8 cellular contexts compared by ENCODE assay signal in genomic region chr20:32277361-32278198, GRCh38. TPM values are rescaled to one million over a fixed set of nuclear protein-coding genes. Genes with fewer than 3 reads are reported as not detected.
DNase-seq lines count a peak whose midpoint lies in the region; ATAC-seq and TF ChIP-seq lines count a peak whose summit lies in the region.

KIF3B (plus strand) TSS chr20:32277651; CDS start chr20:32309778, 32,127 bp downstream.

- H4K12ac ChIP-seq in trophoblast cell (ENCODE audit: low read depth, low read length), result peak within 1 kb of the TSS; percentile 98

- no peak within 1 kb of the TSS for H3K23ac ChIP-seq in trophoblast cell (ENCODE audit: low read length)

- WGBS in adipose tissue, 3 donors, result 2% methylated on average over 47 to 61 of the region's 62 CpGs
- 2 to 4% (median 2%) methylated on average over 38 to 62 of the region's 62 CpGs for WGBS in heart left ventricle, 4 donors
- no CpG with 5 or more reads among the region's 62 CpGs for WGBS in trophoblast cell (ENCODE audit: extremely low coverage, insufficient coverage, insufficient read length)

- H3K36me3 ChIP-seq in heart left ventricle (no peaks in the 10 kb centered on the region), trophoblast cell (ENCODE audit: control insufficient read depth in 1 of 2, insufficient read depth in 2 of 2, low read length in 2 of 2) (peaks cover 0 to 2% of the 10 kb centered on the region in 2 experiments), tibial artery (no peaks in the 10 kb centered on the region)

- peak within 1 kb of the TSS; percentile 98 for H4K8ac ChIP-seq in trophoblast cell (ENCODE audit: low read depth, low read length)

- peak within 1 kb of the TSS; percentile 86 for H4K91ac ChIP-seq in trophoblast cell (ENCODE audit: low read depth, low read length)

- H2AK5ac ChIP-seq in trophoblast cell (ENCODE audit: low read length), result peak within 1 kb of the TSS; percentile 97

- DNase-seq in GM12864 (ENCODE audit: low read depth) (peak; percentile 86), NCI-H1436 treated with DMSO at 0.1 percent for 48 hours (lab: John Stamatoyannopoulos, UW) (peak; percentile 55), T-helper 1 cell (peak; percentile 75 to 88 (median 81)), heart left ventricle (peak; percentile 90 to 93 (median 92)), trophoblast cell (peak; percentile 79 to 89), tibial artery (peak; percentile 87 to 91)

- no peaks in the 10 kb centered on the region for H3K27me3 ChIP-seq in heart left ventricle
- H3K27me3 ChIP-seq in trophoblast cell (ENCODE audit: insufficient read depth, low read length), result no peaks in the 10 kb centered on the region
- H3K27me3 ChIP-seq in tibial artery, result peaks cover 0 to 2% of the 10 kb centered on the region in 2 donors

- H2AFZ ChIP-seq in trophoblast cell (ENCODE audit: insufficient read depth, low read length, poor library complexity), result peak within 1 kb of the TSS; percentile 96

- H3K79me1 ChIP-seq in trophoblast cell (ENCODE audit: low read length), result peaks cover 9% of the 10 kb centered on the region

- H3K18ac ChIP-seq in trophoblast cell (ENCODE audit: low read length), result peak within 1 kb of the TSS; percentile 99

- H3K79me2 ChIP-seq in trophoblast cell (ENCODE audit: control insufficient read depth, insufficient read depth, low read length, poor library complexity), result peaks cover 6% of the 10 kb centered on the region

- ATAC-seq in HG02763 (IDR thresholded peaks at IDR 0.05; ENCODE audit: unreplicated experiment) (peak; percentile 82), heart left ventricle (peak; percentile 88 to 97 (median 96))

- H2BK120ac ChIP-seq in trophoblast cell (ENCODE audit: insufficient read depth, low read length, poor library complexity), result peak within 1 kb of the TSS; percentile 59

- peak within 1 kb of the TSS; percentile 95 for H3K4me2 ChIP-seq in trophoblast cell (ENCODE audit: low read length)

- H3K27ac ChIP-seq in adipose tissue (ENCODE audit: low read depth, low read length) (no peak within 1 kb of the TSS), heart left ventricle (peak within 1 kb of the TSS; percentile 25 to 88 (median 80)), trophoblast cell (ENCODE audit: low read depth, low read length) (peak within 1 kb of the TSS; percentile 1), tibial artery (peak within 1 kb of the TSS; percentile 76 to 79)

- H3K4ac ChIP-seq in trophoblast cell (ENCODE audit: low read depth, low read length), result peak within 1 kb of the TSS; percentile 99

- H3K14ac ChIP-seq in trophoblast cell (ENCODE audit: low read length), result peak within 1 kb of the TSS; percentile 98

- H3K9ac ChIP-seq in trophoblast cell (ENCODE audit: low read length), result peak within 1 kb of the TSS; percentile 90

- H3K4me3 ChIP-seq in GM12864 (ENCODE audit: low read depth, low read length) (peak within 1 kb of the TSS; percentile 100), heart left ventricle (peak within 1 kb of the TSS; percentile 70 to 99 (median 92)), trophoblast cell (ENCODE audit: low read depth, low read length) (peak within 1 kb of the TSS; percentile 93), tibial artery (peak within 1 kb of the TSS; percentile 79 to 85)

- TF ChIP-seq POLR2A in heart left ventricle (IDR thresholded peaks at IDR 0.05), result peak in 1 of 2 donors; percentile 70

- no peak for TF ChIP-seq CTCF in GM12864 (IDR thresholded peaks at IDR 0.05; ENCODE audit: low read depth, low read length, missing control alignments)
- no peak for TF ChIP-seq CTCF in heart left ventricle (IDR thresholded peaks at IDR 0.05)
- TF ChIP-seq CTCF in tibial artery (IDR thresholded peaks at IDR 0.05), result no peak

- H2BK5ac ChIP-seq in trophoblast cell (ENCODE audit: low read depth, low read length, poor library complexity), result peak within 1 kb of the TSS; percentile 70

- peak within 1 kb of the TSS; percentile 51 for H2BK12ac ChIP-seq in trophoblast cell (ENCODE audit: low read length)

- H3K9me3 ChIP-seq in heart left ventricle (no peaks in the 10 kb centered on the region), trophoblast cell (ENCODE audit: insufficient read depth, low read depth, low read length) (no peaks in the 10 kb centered on the region), tibial artery (no peaks in the 10 kb centered on the region)

- intact Hi-C loops in heart left ventricle (cut with DNase I) (loop anchor here in 1 of 10 donors (5.0 kb wide), 1 partner anchor 80 kb away; the partner anchor contains the start of gene ASXL1), tibial artery (cut with DNase I; ENCODE audit: low total_unique reads) (no loop called here)

- H3K4me1 ChIP-seq in heart left ventricle, result peaks cover 0 to 26% (median 18%) of the 10 kb centered on the region in 12 donors
- peaks cover 9 to 11% of the 10 kb centered on the region in 2 experiments for H3K4me1 ChIP-seq in trophoblast cell (ENCODE audit: control insufficient read depth in 1 of 2, insufficient read depth in 2 of 2, low read length in 2 of 2)
- peaks cover 0 to 22% (median 13%) of the 10 kb centered on the region in 4 donors for H3K4me1 ChIP-seq in tibial artery

RNA-seq across cellular contexts. Expression of gene KIF3B, which starts in this region (rescaled TPM):
- 10 to 100 TPM; 12.2 to 25.6 (median 15.4) TPM for polyA plus RNA-seq in adipose tissue
- total RNA-seq in heart left ventricle, result 10 to 100 TPM in 8 of 9 donors, 1 to 10 TPM in 1; 9.6 to 17.8 (median 11.4) TPM
- 10 to 100 TPM in 1 of 2 donors, 1 to 10 TPM in 1; 3.2 to 25.4 TPM for polyA plus RNA-seq in heart left ventricle
- 17.9 TPM in 2 replicates for polyA plus RNA-seq in trophoblast cell (2013)
